16 cellular contexts compared by ENCODE assay signal in the genomic region with DNA sequence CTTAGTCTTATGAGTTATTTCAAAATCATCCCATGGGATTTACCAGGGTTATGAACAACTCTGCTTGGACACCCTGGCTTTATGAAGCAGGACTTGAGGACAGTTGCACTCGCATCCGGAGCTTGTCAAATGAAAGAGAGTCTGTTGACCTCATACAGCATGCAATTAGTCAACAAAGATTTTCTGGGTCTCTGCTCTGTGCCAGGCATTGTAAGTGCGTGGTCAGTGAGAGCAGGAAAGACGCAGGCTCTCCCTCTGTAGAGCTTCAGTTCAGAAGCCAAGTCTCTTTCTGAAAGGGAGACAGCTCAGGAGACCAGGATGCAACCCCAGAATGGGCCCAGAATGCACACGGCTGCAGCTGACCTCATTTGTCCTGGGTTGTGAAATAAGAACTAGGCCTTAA. TPM values are rescaled to one million over a fixed set of nuclear protein-coding genes. Genes with fewer than 3 reads are reported as not detected.
A peak's percentile ranks its signal among the peaks of the same experiment; 100 is the strongest.
DNase-seq lines count a peak whose midpoint lies in the region; ATAC-seq, FAIRE-seq and TF ChIP-seq lines count a peak whose summit lies in the region.
"Had no signal": no experiment of that assay in that cellular context is flagged by ENCODE, and none has a peak within 500 bp of the region (broad histone marks: within the 10 kb centered on the region; RNA-seq: fewer than 3 reads in every experiment).

No MANE protein-coding gene starts in this region.

- peaks cover 36 to 63% (median 53%) of the 10 kb centered on the region in 10 experiments for H3K4me1 ChIP-seq in BLaER1 treated with 17β-estradiol and CSF1 and Interleukin-3, amounts not matched to agents 10 nM and 100 nM
- H3K4me1 ChIP-seq in astrocyte (ENCODE audit: insufficient read depth, low read length), result peaks cover 27% of the 10 kb centered on the region
- peaks cover 16% of the 10 kb centered on the region for H3K4me1 ChIP-seq in left ventricle myocardium inferior
- H3K4me1 ChIP-seq in sigmoid colon, result no peaks in the 10 kb centered on the region
- no peaks in the 10 kb centered on the region for H3K4me1 ChIP-seq in vagina
- H3K4me1 ChIP-seq: left lung had no signal

- no peak overlapping the region for H2AFZ ChIP-seq in astrocyte (ENCODE audit: low read depth, low read length)

- WGBS in sigmoid colon, 2 donors, result 84 to 86% methylated on average over 5 of the region's 5 CpGs

- H3K4me1 Mint-ChIP-seq in astrocyte (ENCODE audit: low read depth, unreplicated experiment), result peaks cover 22% of the 10 kb centered on the region

- no peak overlapping the region for H3K4me3 Mint-ChIP-seq in astrocyte (ENCODE audit: unreplicated experiment)

- TF ChIP-seq POLR2A in sigmoid colon (IDR thresholded peaks at IDR 0.05) (no peak), vagina (IDR thresholded peaks at IDR 0.05) (no peak)

- peak overlapping the region in 6 of 11 experiments; percentile 48 to 78 (median 70); a peak in 12 of 22 replicates for H3K9ac ChIP-seq in BLaER1 treated with 17β-estradiol and CSF1 and Interleukin-3, amounts not matched to agents 10 nM and 100 nM
- H3K9ac ChIP-seq in astrocyte (ENCODE audit: low read length), result no peak overlapping the region

- DNase-seq in astrocyte (ENCODE audit: low read depth) (peak; percentile 60), left ventricle myocardium inferior (no peak), sigmoid colon (no peak), vagina (ENCODE audit: extremely low spot score in 2 of 2) (no peak), NCI-H524 (lab: John Stamatoyannopoulos, UW) (no peak), GM10248 (ENCODE audit: extremely low spot score) (no peak)
- DNase-seq: GOT3; left lung; NCI-H1694 treated with DMSO at 0.1 percent for 48 hours; NCI-H2227 treated with DMSO at 0.1 percent for 48 hours; Peyer's patch; stimulated activated CD4-positive, alpha-beta T cell treated with anti-CD3 and anti-CD28 coated beads, Interleukin-4, amount 100 ng/mL, for 1 hour had no signal

- no peak overlapping the region for H3K4me3 ChIP-seq in BLaER1 treated with 17β-estradiol and CSF1 and Interleukin-3, amounts not matched to agents 10 nM and 100 nM
- no peak overlapping the region for H3K4me3 ChIP-seq in astrocyte (ENCODE audit: insufficient read depth, low read depth, low read length)
- no peak overlapping the region for H3K4me3 ChIP-seq in left ventricle myocardium inferior
- H3K4me3 ChIP-seq in sigmoid colon, result no peak overlapping the region
- no peak overlapping the region for H3K4me3 ChIP-seq in vagina
- H3K4me3 ChIP-seq: left lung, Peyer's patch had no signal

- FAIRE-seq in astrocyte (lab: Jason Lieb, UNC), result no peak
- FAIRE-seq: HepG2 had no signal

- H3K27ac ChIP-seq in BLaER1 treated with 17β-estradiol and CSF1 and Interleukin-3, amounts not matched to agents 10 nM and 100 nM, result peak overlapping the region in 9 of 11 experiments; percentile 11 to 90 (median 71); a peak in 17 of 22 replicates
- H3K27ac ChIP-seq in astrocyte (ENCODE audit: low read depth, low read length) (no peak overlapping the region), left ventricle myocardium inferior (replicated peaks) (peak overlapping the region; percentile 79), sigmoid colon (peak overlapping the region in 3 of 4 donors; percentile 19 to 43 (median 35)), vagina (no peak overlapping the region)
- H3K27ac ChIP-seq: left lung had no signal

- no peaks in the 10 kb centered on the region; a peak in 2 of 22 replicates for H3K9me3 ChIP-seq in BLaER1 treated with 17β-estradiol and CSF1 and Interleukin-3, amounts not matched to agents 10 nM and 100 nM (replicated peaks in 1 of 11)
- no peaks in the 10 kb centered on the region for H3K9me3 ChIP-seq in astrocyte (ENCODE audit: insufficient read depth, low read depth, low read length)
- H3K9me3 ChIP-seq in left ventricle myocardium inferior (replicated peaks), result no peaks in the 10 kb centered on the region
- no peaks in the 10 kb centered on the region for H3K9me3 ChIP-seq in sigmoid colon
- no peaks in the 10 kb centered on the region for H3K9me3 ChIP-seq in vagina
- H3K9me3 ChIP-seq: left lung, Peyer's patch had no signal

- no peak overlapping the region for H3K27ac Mint-ChIP-seq in astrocyte (ENCODE audit: unreplicated experiment)

- no peaks in the 10 kb centered on the region for H3K36me3 ChIP-seq in BLaER1 treated with 17β-estradiol and CSF1 and Interleukin-3, amounts not matched to agents 10 nM and 100 nM
- H3K36me3 ChIP-seq in astrocyte (ENCODE audit: insufficient read depth, low read length), result no peaks in the 10 kb centered on the region
- H3K36me3 ChIP-seq in left ventricle myocardium inferior, result peaks cover 39% of the 10 kb centered on the region
- peaks cover 9 to 64% (median 30%) of the 10 kb centered on the region in 4 donors for H3K36me3 ChIP-seq in sigmoid colon
- peaks cover 0 to 27% of the 10 kb centered on the region in 2 donors for H3K36me3 ChIP-seq in vagina
- H3K36me3 ChIP-seq: Peyer's patch had no signal

- ATAC-seq in HG03139 (IDR thresholded peaks at IDR 0.05; ENCODE audit: unreplicated experiment), result no peak
- ATAC-seq: HepG2, left lung had no signal

- no peaks in the 10 kb centered on the region for H3K27me3 ChIP-seq in BLaER1 treated with 17β-estradiol and CSF1 and Interleukin-3, amounts not matched to agents 10 nM and 100 nM
- no peaks in the 10 kb centered on the region for H3K27me3 ChIP-seq in astrocyte (ENCODE audit: insufficient read depth, low read length)
- H3K27me3 ChIP-seq in left ventricle myocardium inferior (ENCODE audit: low read depth), result no peaks in the 10 kb centered on the region
- no peaks in the 10 kb centered on the region for H3K27me3 ChIP-seq in sigmoid colon
- no peaks in the 10 kb centered on the region for H3K27me3 ChIP-seq in vagina
- H3K27me3 ChIP-seq: left lung, Peyer's patch had no signal

- H3K9me3 Mint-ChIP-seq in astrocyte (ENCODE audit: unreplicated experiment), result peaks cover 3% of the 10 kb centered on the region
- H3K9me3 Mint-ChIP-seq: central memory CD8-positive, alpha-beta T cell had no signal

- H3K27me3 Mint-ChIP-seq in astrocyte (ENCODE audit: low read depth, unreplicated experiment), result peaks cover 19% of the 10 kb centered on the region

- intact Hi-C loops in left ventricle myocardium inferior (cut with micrococcal nuclease), result no loop called here
- intact Hi-C loops in sigmoid colon (cut with DNase I), result no loop called here
- intact Hi-C loops in vagina (cut with DNase I), result no loop called here

- TF ChIP-seq EP300 in sigmoid colon (IDR thresholded peaks at IDR 0.05), result no peak

- H3K79me2 ChIP-seq in astrocyte (ENCODE audit: insufficient read depth, low read length), result no peaks in the 10 kb centered on the region

- H3K36me3 Mint-ChIP-seq in astrocyte (ENCODE audit: low read depth, unreplicated experiment), result peaks cover 13% of the 10 kb centered on the region

- TF ChIP-seq CTCF in astrocyte (IDR thresholded peaks at IDR 0.05; ENCODE audit: insufficient read depth, low read depth, low read length) (no peak), left ventricle myocardium inferior (IDR thresholded peaks at IDR 0.05; ENCODE audit: borderline replicate concordance) (no peak), sigmoid colon (IDR thresholded peaks at IDR 0.05) (no peak), vagina (IDR thresholded peaks at IDR 0.05) (no peak), GM10248 (IDR thresholded peaks at IDR 0.05; ENCODE audit: control extremely low read depth, extremely low read depth, low read depth, missing control alignments) (no peak)

- CTCF ChIA-PET in GM10248 (lab: Yijun Ruan, JAX), result interaction anchor here (0.9 to 1.8 kb wide), 3 partner anchors 11 to 216 kb away, joined by 3 to 6 read pairs (median 5); no protein-coding TSS in a partner anchor

- no peaks in the 10 kb centered on the region for H4K20me1 ChIP-seq in BLaER1 treated with 17β-estradiol and CSF1 and Interleukin-3, amounts not matched to agents 10 nM and 100 nM
- H4K20me1 ChIP-seq in astrocyte (ENCODE audit: insufficient read depth, low read length), result no peaks in the 10 kb centered on the region

- POLR2A ChIA-PET in GM10248 (lab: Yijun Ruan, JAX), result no interaction called here

- H3K4me2 ChIP-seq in BLaER1 treated with 17β-estradiol and CSF1 and Interleukin-3, amounts not matched to agents 10 nM and 100 nM, result peak overlapping the region; percentile 58 to 90 (median 80)
- peak overlapping the region; percentile 44 for H3K4me2 ChIP-seq in astrocyte (ENCODE audit: low read length)

RNA-seq across cellular contexts. Expression of a gene that starts 45.5 kb away (rescaled TPM):
- total RNA-seq in astrocyte, result not detected in 2 replicates
- 0.44 TPM for total RNA-seq in left ventricle myocardium inferior
- total RNA-seq in sigmoid colon, result under 1 TPM in 2 of 4 donors, not detected in 2; under 0.01 TPM
- 100 to 1,000 TPM in 1 of 3 donors, 1 to 10 TPM in 2; 1.2 to 677 (median 7.2) TPM for polyA plus RNA-seq in sigmoid colon
- not detected for total RNA-seq in vagina
- total RNA-seq: HepG2 had no signal
- polyA plus RNA-seq: HepG2 had no signal

RNA-seq across cellular contexts. Expression of a gene that starts 53.7 kb away (rescaled TPM):
- 34.9 and 89.8 TPM in 2 replicates for total RNA-seq in astrocyte
- 62.6 TPM for total RNA-seq in left ventricle myocardium inferior
- total RNA-seq in sigmoid colon, result 100 to 1,000 TPM; 119 to 162 (median 127) TPM
- polyA plus RNA-seq in sigmoid colon, result 10 to 100 TPM; 22.7 to 43.8 (median 36.0) TPM
- 116 TPM for total RNA-seq in vagina

Comparison
In these comparisons a context has a peak if more than half of its experiments do, and no peak if none do; other contexts are left out.
1. H3K27ac ChIP-seq: peak in BLaER1 treated with 17β-estradiol and CSF1 and Interleukin-3, amounts not matched to agents 10 nM and 100 nM (9 of 11), left ventricle myocardium inferior (single experiment) and sigmoid colon (3 of 4); none in astrocyte (single experiment) and vagina (single experiment).